1 cellular context compared by ENCODE assay signal in the genomic region with DNA sequence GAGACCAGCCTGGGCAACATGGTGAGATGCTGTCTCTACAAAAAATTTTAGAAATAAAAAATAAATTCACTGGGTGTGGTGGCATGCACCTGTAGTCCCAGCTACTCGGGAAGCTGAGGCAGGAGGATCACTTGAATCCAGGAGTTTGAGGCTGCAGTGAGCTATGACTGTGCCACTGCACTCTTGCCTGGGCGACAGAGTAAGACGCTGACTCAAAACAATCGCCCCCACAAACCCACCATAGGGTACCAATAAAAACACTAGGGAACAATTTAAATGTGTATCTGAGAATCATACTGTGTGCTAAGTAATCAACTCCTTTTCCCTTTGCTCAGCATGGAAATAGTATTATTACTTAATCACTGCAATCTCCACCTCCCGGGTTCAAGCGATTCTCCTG.
A peak's percentile ranks its signal among the peaks of the same experiment; 100 is the strongest.
TF ChIP-seq lines count a peak whose summit lies in the region.

No MANE protein-coding gene starts in this region.

TF ChIP-seq in WTC11, 78 proteins besides CTCF, POLR2A, EP300 and RAD21:
- TF ChIP-seq ZNF671 (CRISPR knock-in tag; IDR thresholded peaks at IDR 0.05) = 0 out of 2 replicates have a peak, but pooled peaks have one; percentile 21
